23 cellular contexts compared by ENCODE assay signal in genomic region chr5:135589152-135589551, GRCh38. TPM values are rescaled to one million over a fixed set of nuclear protein-coding genes. Genes with fewer than 3 reads are reported as not detected.
A peak's percentile ranks its signal among the peaks of the same experiment; 100 is the strongest.
DNase-seq lines count a peak whose midpoint lies in the region; TF ChIP-seq lines count a peak whose summit lies in the region.
"Had no signal": no experiment of that assay in that cellular context is flagged by ENCODE, and none has a peak within 500 bp of the region (broad histone marks: within the 10 kb centered on the region; RNA-seq: fewer than 3 reads in every experiment).

No MANE protein-coding gene starts in this region.

- peaks cover 33% of the 10 kb centered on the region for H3K27me3 Mint-ChIP-seq in endodermal cell (ENCODE audit: insufficient read depth)

- H3K36me3 ChIP-seq in endodermal cell (ENCODE audit: control insufficient read depth, insufficient read depth, low read length): no peaks in the 10 kb centered on the region
- H3K36me3 ChIP-seq: BLaER1 treated with 17β-estradiol and CSF1 and Interleukin-3, amounts not matched to agents 10 nM and 100 nM had no signal

- H3K27ac Mint-ChIP-seq in endodermal cell: no peak overlapping the region
- H3K27ac Mint-ChIP-seq: CD8-positive, alpha-beta memory T cell had no signal

- H3K4me1 ChIP-seq in endodermal cell (ENCODE audit: control insufficient read depth, insufficient read depth, low read length): no peaks in the 10 kb centered on the region

- H3K27ac ChIP-seq in endodermal cell (ENCODE audit: low read depth, low read length): no peak overlapping the region
- H3K27ac ChIP-seq: BLaER1 treated with 17β-estradiol and CSF1 and Interleukin-3, amounts not matched to agents 10 nM and 100 nM had no signal

- 90 to 94% methylated on average over 3 of the region's 3 CpGs for WGBS in endodermal cell (ENCODE audit: insufficient coverage in 1 of 2, insufficient read length in 1 of 2), 2 experiments

- H3K9me3 ChIP-seq in endodermal cell (ENCODE audit: control insufficient read depth, low read length): no peaks in the 10 kb centered on the region
- H3K9me3 ChIP-seq: BLaER1 treated with 17β-estradiol and CSF1 and Interleukin-3, amounts not matched to agents 10 nM and 100 nM had no signal

- peak; percentile 16 for DNase-seq in SIG-M5 treated with dmso at 0.1 percent for 504 hours (lab: John Stamatoyannopoulos, UW; ENCODE audit: unreplicated experiment)
- no peak for DNase-seq in SIG-M5 (lab: John Stamatoyannopoulos, UW)
- peak; percentile 14 for DNase-seq in SKM-1 (lab: John Stamatoyannopoulos, UW; ENCODE audit: unreplicated experiment)
- DNase-seq in endodermal cell: peak; percentile 24
- DNase-seq in cerebellum (ENCODE audit: low spot score): no peak
- DNase-seq in NCI-H2107 treated with DMSO at 0.1 percent for 48 hours (lab: John Stamatoyannopoulos, UW; ENCODE audit: unreplicated experiment): no peak
- DNase-seq in cortex of kidney (lab: John Stamatoyannopoulos, UW): no peak
- DNase-seq: 8988T; Calu3; CD8-positive, alpha-beta memory T cell; DMS153; IMR-90; Karpas-422; NCI-H1105 treated with DMSO at 0.1 percent for 48 hours; NCI-H2029 treated with DMSO at 0.1 percent for 48 hours; NCI-H2171; NCI-H345; NCI-H524; NCI-H82 had no signal

- no peaks in the 10 kb centered on the region for H3K36me3 Mint-ChIP-seq in endodermal cell (ENCODE audit: low read depth)
- H3K36me3 Mint-ChIP-seq: CD8-positive, alpha-beta memory T cell had no signal

- H3K4me3 Mint-ChIP-seq in endodermal cell: no peak overlapping the region
- H3K4me3 Mint-ChIP-seq: CD8-positive, alpha-beta memory T cell had no signal

- TF ChIP-seq CTCF in endodermal cell (conservative IDR thresholded peaks at IDR 0.05): no peak

- H3K4me3 ChIP-seq in endodermal cell (ENCODE audit: low read length): no peak overlapping the region
- H3K4me3 ChIP-seq: BLaER1 treated with 17β-estradiol and CSF1 and Interleukin-3, amounts not matched to agents 10 nM and 100 nM had no signal

- no peak overlapping the region for H3K9ac ChIP-seq in endodermal cell (ENCODE audit: extremely low read depth, low read length, poor library complexity, severe bottlenecking)
- H3K9ac ChIP-seq: BLaER1 treated with 17β-estradiol and CSF1 and Interleukin-3, amounts not matched to agents 10 nM and 100 nM had no signal

- no peaks in the 10 kb centered on the region for H3K4me1 Mint-ChIP-seq in endodermal cell
- H3K4me1 Mint-ChIP-seq: CD8-positive, alpha-beta memory T cell had no signal

- peaks cover 9% of the 10 kb centered on the region for H3K27me3 ChIP-seq in endodermal cell (ENCODE audit: control insufficient read depth, insufficient read depth, low read length, poor library complexity, severe bottlenecking)
- H3K27me3 ChIP-seq: BLaER1 treated with 17β-estradiol and CSF1 and Interleukin-3, amounts not matched to agents 10 nM and 100 nM had no signal

- no peaks in the 10 kb centered on the region for H3K9me3 Mint-ChIP-seq in endodermal cell

RNA-seq across cellular contexts. Expression of gene CXCL14, which starts 10.4 kb away (rescaled TPM):
- total RNA-seq in endodermal cell (under 1 TPM; 0.20 to 0.44 TPM), cerebellum (0.73 TPM)
- 5.7 TPM for polyA plus RNA-seq in endodermal cell (2013, experiment 1 of 2)
- polyA plus RNA-seq in endodermal cell (2013, experiment 2 of 2): 7.0 TPM
- total RNA-seq: Calu3; CD8-positive, alpha-beta memory T cell; IMR-90; MCF 10A had no signal
- polyA plus RNA-seq: CD8-positive, alpha-beta memory T cell; IMR-90 had no signal

RNA-seq across cellular contexts. Expression of gene NEUROG1, which starts 53.4 kb away (rescaled TPM):
- total RNA-seq in endodermal cell: not detected
- polyA plus RNA-seq in endodermal cell (2013, experiment 1 of 2): 10.2 TPM
- polyA plus RNA-seq in endodermal cell (2013, experiment 2 of 2): 7.4 TPM
- 2.6 TPM for total RNA-seq in cerebellum
- total RNA-seq: Calu3; CD8-positive, alpha-beta memory T cell; H4; IMR-90; MCF 10A; Right ventricle myocardium inferior had no signal
- polyA plus RNA-seq: CD8-positive, alpha-beta memory T cell; IMR-90 had no signal

Comparison
In these comparisons a context has a peak if more than half of its experiments do, and no peak if none do; other contexts are left out.
1. DNase-seq: peak in SIG-M5 treated with dmso at 0.1 percent for 504 hours (single experiment), SKM-1 (single experiment) and endodermal cell (single experiment); none in SIG-M5 (single experiment), cerebellum (single experiment), NCI-H2107 treated with DMSO at 0.1 percent for 48 hours (single experiment) and cortex of kidney (single experiment).